In genomic region chr19:633068-633785, GRCh38 we compare ENCODE assay signal across 8 cellular contexts. TPM values are rescaled to one million over a fixed set of nuclear protein-coding genes. Genes with fewer than 3 reads are reported as not detected.
DNase-seq lines count a peak whose midpoint lies in the region; ATAC-seq and TF ChIP-seq lines count a peak whose summit lies in the region.

TSS of gene POLRMT (minus strand) at chr19:633537. CDS start at chr19:633512, 25 bp downstream.

- POLR2A ChIA-PET in Panc1 (lab: Charles Lee): no interaction called here

- TF ChIP-seq CTCF in KMS-11 (conservative IDR thresholded peaks at IDR 0.05; ENCODE audit: low read depth, low read length) (no peak), Panc1 (IDR thresholded peaks at IDR 0.05) (no peak)

- intact Hi-C loops in Panc1 (cut with micrococcal nuclease; ENCODE audit: unreplicated experiment): no loop called here

- no peaks in the 10 kb centered on the region for H3K9me3 ChIP-seq in Panc1 (ENCODE audit: control insufficient read depth, insufficient read depth, low read depth, low read length)

- H3K27ac ChIP-seq in KMS-11 (peak within 1 kb of the TSS; percentile 61), Panc1 (ENCODE audit: low read length) (peak within 1 kb of the TSS; percentile 84)

- H3K4me3 Mint-ChIP-seq in activated T-cell treated with anti-CD3 and anti-CD28 coated beads, Interleukin-2, amount 50 U/mL, for 4 hours: peak within 1 kb of the TSS; percentile 96

- peaks cover 31% of the 10 kb centered on the region for H3K4me1 Mint-ChIP-seq in activated T-cell treated with anti-CD3 and anti-CD28 coated beads, Interleukin-2, amount 50 U/mL, for 4 hours (ENCODE audit: low read depth)

- H3K4me1 ChIP-seq in KMS-11 (ENCODE audit: low read depth, poor library complexity, severe bottlenecking) (peaks cover 11% of the 10 kb centered on the region), Panc1 (ENCODE audit: control insufficient read depth, insufficient read depth, low read length) (no peaks in the 10 kb centered on the region)

- DNase-seq in DMS53 (lab: John Stamatoyannopoulos, UW) (peak; percentile 98), Panc1 (ENCODE audit: low read depth, low spot score) (peak; percentile 82), erythroblast (lab: John Stamatoyannopoulos, UW) (peak; percentile 99), mucosa of gallbladder (ENCODE audit: low spot score) (peak; percentile 99)
- peak; percentile 94 for DNase-seq in activated T-cell treated with anti-CD3 and anti-CD28 coated beads, Interleukin-2, amount 50 U/mL, for 4 hours
- peak; percentile 93 for DNase-seq in stimulated activated CD8-positive, alpha-beta memory T cell treated with anti-CD3 and anti-CD28 coated beads, Interleukin-4, amount 100 ng/mL, for 24 hours (ENCODE audit: low read depth)

- no peaks in the 10 kb centered on the region for H3K27me3 Mint-ChIP-seq in activated T-cell treated with anti-CD3 and anti-CD28 coated beads, Interleukin-2, amount 50 U/mL, for 4 hours (ENCODE audit: low read depth)

- TF ChIP-seq POLR2A in erythroblast (IDR thresholded peaks at IDR 0.05; ENCODE audit: low read length): peak; percentile 24

- H4K20me1 ChIP-seq in KMS-11 (ENCODE audit: insufficient read depth): no peaks in the 10 kb centered on the region

- in situ Hi-C loops in Panc1 (cut with HindIII; ENCODE audit: low pct_unique_long_range_greater_than_20kb, low sequenced_read_pairs): no loop called here

- H3K36me3 ChIP-seq in KMS-11 (ENCODE audit: insufficient read depth): no peaks in the 10 kb centered on the region
- peaks cover 6% of the 10 kb centered on the region; the same call in 1 of the 2 replicates for H3K36me3 ChIP-seq in Panc1 (ENCODE audit: control insufficient read depth, insufficient read depth, low read length)

- H3K79me2 ChIP-seq in KMS-11 (ENCODE audit: insufficient read depth, low read depth): peaks cover 20% of the 10 kb centered on the region

- H2AFZ ChIP-seq in KMS-11 (ENCODE audit: low read depth): peak within 1 kb of the TSS; percentile 71

- peaks cover 11% of the 10 kb centered on the region for H3K36me3 Mint-ChIP-seq in activated T-cell treated with anti-CD3 and anti-CD28 coated beads, Interleukin-2, amount 50 U/mL, for 4 hours (ENCODE audit: insufficient read depth)

- H3K4me2 ChIP-seq in KMS-11: peak within 1 kb of the TSS; percentile 84

- CTCF ChIA-PET in Panc1 (lab: Charles Lee): interaction anchor here (0.6 kb wide), 1 partner anchor 45 kb away, joined by 3 read pairs; no protein-coding TSS in a partner anchor

- H3K27me3 ChIP-seq in KMS-11 (ENCODE audit: insufficient read depth, low read depth): no peaks in the 10 kb centered on the region
- no peaks in the 10 kb centered on the region for H3K27me3 ChIP-seq in Panc1 (ENCODE audit: control insufficient read depth, insufficient read depth, low read length)

- no peaks in the 10 kb centered on the region for H3K9me3 Mint-ChIP-seq in activated T-cell treated with anti-CD3 and anti-CD28 coated beads, Interleukin-2, amount 50 U/mL, for 4 hours

- H3K4me3 ChIP-seq in KMS-11 (IDR thresholded peaks at IDR 0.05; ENCODE audit: insufficient read depth, low read depth, low read length) (no peak within 1 kb of the TSS), Panc1 (ENCODE audit: low read depth in 2 of 2, low read length in 2 of 2) (peak within 1 kb of the TSS; percentile 63 to 85)

- H3K9ac ChIP-seq in KMS-11: peak within 1 kb of the TSS; percentile 61

- peak; percentile 79 for ATAC-seq in GM21737 (IDR thresholded peaks at IDR 0.05; ENCODE audit: unreplicated experiment)
- peak; percentile 94 for ATAC-seq in Panc1
- ATAC-seq in activated T-cell treated with anti-CD3 and anti-CD28 coated beads, Interleukin-2, amount 50 U/mL, for 4 hours: peak; percentile 94 to 96

- no TSS peak for BruUV-seq in Panc1 (replicated peaks; lab: Mats Ljungman, UMichigan)

RNA-seq across cellular contexts. Expression of gene POLRMT, which starts in this region (rescaled TPM):
- 56.0 TPM for total RNA-seq in Panc1 (2021; ENCODE audit: unreplicated experiment)
- polyA plus RNA-seq in Panc1 (2012; ENCODE audit: insufficient read length): 68.0 TPM
- 100 to 1,000 TPM; 110 to 123 (median 119) TPM for total RNA-seq in activated T-cell treated with anti-CD3 and anti-CD28 coated beads, Interleukin-2, amount 50 U/mL, for 4 hours
- total RNA-seq in mucosa of gallbladder: 56.0 TPM
